Comparison of ENCODE assay signal across 20 cellular contexts in the genomic region with DNA sequence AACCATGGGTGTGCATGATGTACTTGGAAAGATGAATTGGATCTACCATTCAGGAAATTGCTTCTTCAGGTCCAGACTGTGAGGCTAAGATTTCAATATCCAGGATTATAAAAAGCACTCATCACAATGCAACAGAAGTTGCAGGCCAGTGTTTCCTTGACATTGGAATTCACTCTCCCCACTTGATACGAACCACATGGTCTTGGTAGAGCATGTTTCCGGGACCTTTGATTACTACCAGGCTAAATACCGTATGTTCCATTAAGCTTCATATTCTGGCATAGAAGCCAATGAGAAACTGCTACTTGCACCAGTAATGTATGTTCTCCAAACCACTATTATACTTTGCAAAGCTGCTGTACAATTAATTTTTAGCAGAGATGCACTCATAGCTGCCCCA. TPM values are rescaled to one million over a fixed set of nuclear protein-coding genes. Genes with fewer than 3 reads are reported as not detected.
DNase-seq lines count a peak whose midpoint lies in the region; TF ChIP-seq lines count a peak whose summit lies in the region.
"Had no signal": no experiment of that assay in that cellular context is flagged by ENCODE, and none has a peak within 500 bp of the region (broad histone marks: within the 10 kb centered on the region; RNA-seq: fewer than 3 reads in every experiment).

No MANE protein-coding gene starts in this region.

- H3K4me1 ChIP-seq in esophagus muscularis mucosa (no peaks in the 10 kb centered on the region), neuronal stem cell (ENCODE audit: control insufficient read depth in 2 of 2, insufficient read depth in 1 of 2, low read depth in 1 of 2, low read length in 2 of 2) (no peaks in the 10 kb centered on the region)
- H3K4me1 ChIP-seq: BE2C had no signal

- no peak overlapping the region for H3K4me2 ChIP-seq in neuronal stem cell (ENCODE audit: insufficient read depth, low read length, poor library complexity, severe bottlenecking)
- H3K4me2 ChIP-seq: BLaER1 treated with 17β-estradiol and CSF1 and Interleukin-3, amounts not matched to agents 10 nM and 100 nM; GM23338 had no signal

- intact Hi-C loops in esophagus muscularis mucosa (cut with DNase I) = no loop called here

- H3K23ac ChIP-seq in neuronal stem cell (ENCODE audit: low read depth, low read length, poor library complexity) = no peak overlapping the region

- H3K79me1 ChIP-seq in neuronal stem cell (ENCODE audit: low read depth, low read length) = no peaks in the 10 kb centered on the region

- no peak for TF ChIP-seq CTCF in esophagus muscularis mucosa (IDR thresholded peaks at IDR 0.05)

- no peak for TF ChIP-seq EP300 in esophagus muscularis mucosa (IDR thresholded peaks at IDR 0.05)

- no peak overlapping the region for H3K4ac ChIP-seq in neuronal stem cell (ENCODE audit: low read length)

- no peak overlapping the region for H4K91ac ChIP-seq in neuronal stem cell (ENCODE audit: low read depth, low read length, poor library complexity)

- H3K9ac ChIP-seq in neuronal stem cell (ENCODE audit: low read depth, low read length, poor library complexity) = no peak overlapping the region
- H3K9ac ChIP-seq: BLaER1 treated with 17β-estradiol and CSF1 and Interleukin-3, amounts not matched to agents 10 nM and 100 nM had no signal

- no peak overlapping the region for H4K8ac ChIP-seq in neuronal stem cell (ENCODE audit: low read depth, low read length)

- WGBS in esophagus muscularis mucosa = 68% methylated on average over 3 of the region's 3 CpGs
- WGBS in neuronal stem cell (ENCODE audit: extremely low coverage in 2 of 2, insufficient read length in 2 of 2, insufficient replicate concordance in 1 of 2), 2 donors = no CpG with 5 or more reads among the region's 3 CpGs

- no peak overlapping the region for H2AK5ac ChIP-seq in neuronal stem cell (ENCODE audit: low read depth, low read length)

- H3K36me3 ChIP-seq in esophagus muscularis mucosa = no peaks in the 10 kb centered on the region
- H3K36me3 ChIP-seq in neuronal stem cell (replicated peaks in 1 of 2; ENCODE audit: control insufficient read depth in 2 of 2, insufficient read depth in 2 of 2, low read length in 2 of 2) = no peaks in the 10 kb centered on the region
- H3K36me3 ChIP-seq: BE2C; BLaER1 treated with 17β-estradiol and CSF1 and Interleukin-3, amounts not matched to agents 10 nM and 100 nM had no signal

- no peak overlapping the region for H2BK12ac ChIP-seq in neuronal stem cell (ENCODE audit: low read length)

- H3K27me3 ChIP-seq in esophagus muscularis mucosa (no peaks in the 10 kb centered on the region), neuronal stem cell (ENCODE audit: control insufficient read depth in 3 of 3, insufficient read depth in 3 of 3, low read depth in 1 of 3, low read length in 3 of 3) (peaks cover 0 to 7% (median 0%) of the 10 kb centered on the region in 3 experiments)
- H3K27me3 ChIP-seq: BE2C; BLaER1 treated with 17β-estradiol and CSF1 and Interleukin-3, amounts not matched to agents 10 nM and 100 nM had no signal

- DNase-seq in NCI-H1694 treated with DMSO at 0.1 percent for 48 hours (lab: John Stamatoyannopoulos, UW) (peak; percentile 41), NCI-H1694 (lab: John Stamatoyannopoulos, UW) (no peak), esophagus muscularis mucosa (ENCODE audit: extremely low spot score) (peak; percentile 31), left kidney (ENCODE audit: low read depth, low spot score) (peak; percentile 30), neuronal stem cell (ENCODE audit: low spot score) (no peak), NCI-H226 (no peak)
- DNase-seq: AML-193; BE2C; CD4-positive, alpha-beta T cell; CD8-positive, alpha-beta memory T cell; DMS 273 treated with DMSO at 0.1 percent for 48 hours; DMS79; EL; GDM1; H9 had no signal

- H3K4me3 ChIP-seq in esophagus muscularis mucosa (no peak overlapping the region), neuronal stem cell (ENCODE audit: low read length in 2 of 2) (no peak overlapping the region)
- H3K4me3 ChIP-seq: BLaER1 treated with 17β-estradiol and CSF1 and Interleukin-3, amounts not matched to agents 10 nM and 100 nM; GM12878; GM23338 had no signal

- no peak overlapping the region for H3K14ac ChIP-seq in neuronal stem cell (ENCODE audit: low read length)

- H3K9me3 ChIP-seq in esophagus muscularis mucosa (no peaks in the 10 kb centered on the region), neuronal stem cell (replicated peaks in 1 of 2; ENCODE audit: control insufficient read depth in 2 of 2, insufficient read depth in 1 of 2, low read depth in 1 of 2, low read length in 2 of 2) (no peaks in the 10 kb centered on the region)
- H3K9me3 ChIP-seq: BE2C; BLaER1 treated with 17β-estradiol and CSF1 and Interleukin-3, amounts not matched to agents 10 nM and 100 nM had no signal

- no peak for TF ChIP-seq POLR2A in esophagus muscularis mucosa (IDR thresholded peaks at IDR 0.05; ENCODE audit: low read depth)

- no peak overlapping the region for H2BK120ac ChIP-seq in neuronal stem cell (ENCODE audit: low read depth, low read length)

- H3K27ac ChIP-seq in esophagus muscularis mucosa (replicated peaks in 1 of 4) (no peak overlapping the region), neuronal stem cell (replicated peaks; ENCODE audit: low read length) (no peak overlapping the region)
- H3K27ac ChIP-seq: 22Rv1; BLaER1 treated with 17β-estradiol and CSF1 and Interleukin-3, amounts not matched to agents 10 nM and 100 nM had no signal

- no peak overlapping the region for H2BK15ac ChIP-seq in neuronal stem cell (ENCODE audit: low read length)

- no peak overlapping the region for H2BK5ac ChIP-seq in neuronal stem cell (ENCODE audit: low read length)

- H3K18ac ChIP-seq in neuronal stem cell (ENCODE audit: low read length) = no peak overlapping the region

- no peak overlapping the region for H2AFZ ChIP-seq in neuronal stem cell (ENCODE audit: low read length)
- H2AFZ ChIP-seq: GM23338 had no signal

RNA-seq across cellular contexts. Expression of a gene that starts 8.2 kb away (rescaled TPM):
- total RNA-seq in esophagus muscularis mucosa = 10 to 100 TPM; 17.0 to 28.8 (median 21.8) TPM
- 38.6 TPM for polyA plus RNA-seq in neuronal stem cell (2013, experiment 1 of 2)
- polyA plus RNA-seq in neuronal stem cell (2013, experiment 2 of 2) = 33.8 TPM
- polyA plus RNA-seq: CD14-positive monocyte had no signal

Comparison
In these comparisons a context has a peak if more than half of its experiments do, and no peak if none do; other contexts are left out.
1. DNase-seq: peak in NCI-H1694 treated with DMSO at 0.1 percent for 48 hours (single experiment), esophagus muscularis mucosa (single experiment) and left kidney (single experiment); none in NCI-H1694 (single experiment), neuronal stem cell (single experiment) and NCI-H226 (single experiment).